9 cellular contexts compared by ENCODE assay signal in the genomic region with DNA sequence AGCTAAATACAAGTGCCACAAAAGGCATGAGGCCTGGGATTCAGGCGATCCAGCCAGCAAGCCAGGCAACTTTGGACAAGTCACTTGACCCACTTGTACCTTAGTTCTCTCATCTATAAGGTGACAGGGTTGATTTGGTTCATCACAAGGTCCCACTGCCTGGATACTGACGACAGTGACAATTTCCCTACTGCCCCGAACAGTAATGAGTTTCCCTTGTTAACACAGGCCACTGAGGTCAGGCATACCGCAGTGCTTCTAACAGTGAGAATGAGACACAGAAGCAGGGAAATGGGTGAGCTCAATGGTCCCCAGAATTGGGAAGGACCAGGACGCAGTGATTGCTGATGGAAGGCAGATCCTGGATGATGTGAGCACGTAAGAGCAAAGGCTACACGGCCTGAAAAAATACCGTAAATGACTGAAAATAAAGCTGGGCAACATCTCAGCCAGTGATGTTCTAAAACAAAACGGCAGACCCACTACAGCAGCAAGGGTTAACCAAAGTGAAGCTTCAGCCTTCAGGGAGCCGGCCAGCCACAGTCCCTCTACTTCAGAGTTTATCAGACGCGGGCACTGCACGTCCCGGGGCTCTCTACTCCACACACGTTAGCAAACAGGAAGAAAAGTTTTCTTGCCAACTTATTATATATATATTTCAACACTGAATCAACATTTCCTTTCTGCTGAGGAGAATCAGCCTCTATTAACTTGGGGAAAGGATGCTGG. TPM values are rescaled to one million over a fixed set of nuclear protein-coding genes. Genes with fewer than 3 reads are reported as not detected.
DNase-seq lines count a peak whose midpoint lies in the region; ATAC-seq and TF ChIP-seq lines count a peak whose summit lies in the region.
"Had no signal": no experiment of that assay in that cellular context is flagged by ENCODE, and none has a peak within 500 bp of the region (broad histone marks: within the 10 kb centered on the region; RNA-seq: fewer than 3 reads in every experiment).

No MANE protein-coding gene starts in this region.

- DNase-seq in HL-60 (ENCODE audit: low read depth in 1 of 2, low spot score in 1 of 2) (no peak), DMS53 (lab: John Stamatoyannopoulos, UW) (no peak), NCI-H2196 treated with DMSO at 0.1 percent for 48 hours (lab: John Stamatoyannopoulos, UW; ENCODE audit: unreplicated experiment) (no peak), HT-29 (ENCODE audit: low spot score) (no peak)
- DNase-seq in stimulated activated naive CD8-positive, alpha-beta T cell treated with anti-CD3 and anti-CD28 coated beads, Interleukin-15, amount 100 ng/mL, for 72 hours = no peak
- DNase-seq in activated CD4-positive, CD25-positive, alpha-beta regulatory T cell treated with anti-CD3 and anti-CD28 coated beads, Interleukin-2, amount 50 U/mL, for 72 hours = no peak
- DNase-seq: NCI-H1417 treated with DMSO at 0.1 percent for 48 hours had no signal

- H3K4me1 ChIP-seq in iPS-20b (ENCODE audit: insufficient read depth, low read length) = peaks cover 19% of the 10 kb centered on the region

- no peak for ATAC-seq in stimulated activated naive CD8-positive, alpha-beta T cell treated with anti-CD3 and anti-CD28 coated beads, Interleukin-15, amount 100 ng/mL, for 72 hours

- peak overlapping the region; percentile 89 for H3K27ac Mint-ChIP-seq in activated naive CD8-positive, alpha-beta T cell
- peak overlapping the region; percentile 31 to 91 for H3K27ac Mint-ChIP-seq in stimulated activated naive CD8-positive, alpha-beta T cell treated with anti-CD3 and anti-CD28 coated beads, Interleukin-15, amount 100 ng/mL, for 72 hours

- no peaks in the 10 kb centered on the region for H3K9me3 Mint-ChIP-seq in activated naive CD8-positive, alpha-beta T cell (ENCODE audit: low read depth)
- no peaks in the 10 kb centered on the region for H3K9me3 Mint-ChIP-seq in stimulated activated naive CD8-positive, alpha-beta T cell treated with anti-CD3 and anti-CD28 coated beads, Interleukin-15, amount 100 ng/mL, for 72 hours

- no peaks in the 10 kb centered on the region for H3K9me3 ChIP-seq in iPS-20b (ENCODE audit: insufficient read depth, low read depth, low read length)

- H3K9ac ChIP-seq in iPS-20b (ENCODE audit: low read depth, low read length) = peak overlapping the region; percentile 89; the same call in 1 of the 2 replicates

- H3K27me3 ChIP-seq in HL-60 (ENCODE audit: insufficient read depth, poor library complexity, severe bottlenecking) = no peaks in the 10 kb centered on the region
- H3K27me3 ChIP-seq in iPS-20b (ENCODE audit: insufficient read depth, low read length) = no peaks in the 10 kb centered on the region

- H3K36me3 Mint-ChIP-seq in activated naive CD8-positive, alpha-beta T cell = no peaks in the 10 kb centered on the region

- H3K4me3 Mint-ChIP-seq in activated naive CD8-positive, alpha-beta T cell = peak overlapping the region; percentile 88
- H3K4me3 Mint-ChIP-seq in stimulated activated naive CD8-positive, alpha-beta T cell treated with anti-CD3 and anti-CD28 coated beads, Interleukin-15, amount 100 ng/mL, for 72 hours = peak overlapping the region; percentile 85 to 90

- no peak for TF ChIP-seq CTCF in HL-60 (IDR thresholded peaks at IDR 0.05; ENCODE audit: insufficient read depth, low read length)

- H3K27ac ChIP-seq in HL-60 (replicated peaks) (peak overlapping the region; percentile 92), iPS-20b (ENCODE audit: low read length) (no peak overlapping the region)

- peaks cover 80% of the 10 kb centered on the region for H3K4me1 Mint-ChIP-seq in activated naive CD8-positive, alpha-beta T cell (ENCODE audit: low read depth)
- peaks cover 86% of the 10 kb centered on the region for H3K4me1 Mint-ChIP-seq in stimulated activated naive CD8-positive, alpha-beta T cell treated with anti-CD3 and anti-CD28 coated beads, Interleukin-15, amount 100 ng/mL, for 72 hours

- H3K4me3 ChIP-seq in HL-60 (replicated peaks; ENCODE audit: insufficient read depth, low read length) (peak overlapping the region; percentile 91), iPS-20b (ENCODE audit: low read length) (peak overlapping the region; percentile 85)

- H3K27me3 Mint-ChIP-seq in activated naive CD8-positive, alpha-beta T cell = no peaks in the 10 kb centered on the region
- no peaks in the 10 kb centered on the region for H3K27me3 Mint-ChIP-seq in stimulated activated naive CD8-positive, alpha-beta T cell treated with anti-CD3 and anti-CD28 coated beads, Interleukin-15, amount 100 ng/mL, for 72 hours

- peaks cover 24% of the 10 kb centered on the region for H3K36me3 ChIP-seq in iPS-20b (ENCODE audit: insufficient read depth, low read depth, low read length)

RNA-seq across cellular contexts. Expression of a gene that starts 0.8 kb away (rescaled TPM):
- total RNA-seq in HT-29 (2014; rRNA removed; shearing (Covaris generic)) = 96.1 and 102 TPM in 2 replicates

RNA-seq across cellular contexts. Expression of a gene that starts 59.3 kb away (rescaled TPM):
- total RNA-seq in HT-29 (2014; rRNA removed; shearing (Covaris generic)) = 9.9 and 15.9 TPM in 2 replicates
